ENCODE assay signal across 15 cellular contexts in the genomic region with DNA sequence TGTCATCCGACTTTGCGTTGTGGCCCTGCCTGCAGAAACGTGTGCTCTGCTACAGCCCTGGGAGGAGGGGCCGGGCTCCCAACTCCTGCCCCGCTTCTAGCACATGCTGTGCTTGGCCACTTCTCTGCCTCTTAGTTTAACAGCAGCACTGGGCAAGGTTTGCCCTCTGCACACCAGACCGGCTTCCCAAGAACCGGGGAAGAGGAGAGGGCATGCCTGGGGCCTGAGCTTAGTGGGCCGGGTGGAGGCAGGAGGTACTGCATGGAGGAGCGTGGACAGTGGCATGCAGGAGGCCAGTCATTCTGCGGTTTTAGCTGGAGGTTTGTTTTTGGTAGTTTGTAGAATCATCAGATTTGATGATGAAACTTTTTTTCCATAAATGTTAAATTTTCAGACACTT. TPM values are rescaled to one million over a fixed set of nuclear protein-coding genes. Genes with fewer than 3 reads are reported as not detected.
DNase-seq lines count a peak whose midpoint lies in the region; ATAC-seq and TF ChIP-seq lines count a peak whose summit lies in the region.
"Had no signal": no experiment of that assay in that cellular context is flagged by ENCODE, and none has a peak within 500 bp of the region (broad histone marks: within the 10 kb centered on the region; RNA-seq: fewer than 3 reads in every experiment).

No MANE protein-coding gene starts in this region.

- CTCF ChIA-PET in Panc1 (lab: Charles Lee) = interaction anchor here (0.6 to 0.7 kb wide), 2 partner anchors 270 to 308 kb away, joined by 5 to 6 read pairs; no protein-coding TSS in a partner anchor

- POLR2A ChIA-PET in Panc1 (lab: Charles Lee) = no interaction called here

- intact Hi-C loops in heart right ventricle (cut with DNase I) = no loop called here
- intact Hi-C loops in right cardiac atrium (cut with DNase I) = no loop called here
- intact Hi-C loops in Panc1 (cut with micrococcal nuclease; ENCODE audit: unreplicated experiment) = loop anchor here (5.0 kb wide), 1 partner anchor 98 kb away; no protein-coding TSS in a partner anchor
- intact Hi-C loops in left ventricle myocardium inferior (cut with micrococcal nuclease) = no loop called here

- BruUV-seq in Panc1 (replicated peaks; lab: Mats Ljungman, UMichigan) = no TSS peak

- H3K4me1 ChIP-seq in heart right ventricle = peaks cover 0 to 12% (median 0%) of the 10 kb centered on the region in 9 donors
- no peaks in the 10 kb centered on the region for H3K4me1 ChIP-seq in right cardiac atrium (ENCODE audit: control insufficient read depth, insufficient read depth, low read length)
- no peaks in the 10 kb centered on the region for H3K4me1 ChIP-seq in Panc1 (ENCODE audit: control insufficient read depth, insufficient read depth, low read length)
- peaks cover 8% of the 10 kb centered on the region for H3K4me1 ChIP-seq in left ventricle myocardium inferior
- H3K4me1 ChIP-seq: foreskin keratinocyte had no signal

- H3K36me3 ChIP-seq in heart right ventricle (peaks cover 0 to 19% (median 3%) of the 10 kb centered on the region in 9 donors), Panc1 (ENCODE audit: control insufficient read depth, insufficient read depth, low read length) (peaks cover 17% of the 10 kb centered on the region), left ventricle myocardium inferior (peaks cover 7% of the 10 kb centered on the region)

- 75 to 78% methylated on average over 10 of the region's 10 CpGs for WGBS in heart right ventricle, 2 donors
- 80% methylated on average over 10 of the region's 10 CpGs for WGBS in right cardiac atrium

- H3K27ac ChIP-seq in heart right ventricle = no peak overlapping the region
- H3K27ac ChIP-seq in right cardiac atrium (ENCODE audit: low read length) = no peak overlapping the region
- no peak overlapping the region for H3K27ac ChIP-seq in Panc1 (ENCODE audit: low read length)
- peak overlapping the region; percentile 43 for H3K27ac ChIP-seq in left ventricle myocardium inferior (replicated peaks)
- H3K27ac ChIP-seq: foreskin keratinocyte, SJCRH30 had no signal

- peak in 1 of 2 donors; percentile 23 for DNase-seq in heart right ventricle
- DNase-seq in right cardiac atrium = no peak
- DNase-seq in Panc1 (ENCODE audit: low read depth, low spot score) = no peak
- peak; percentile 29 for DNase-seq in left ventricle myocardium inferior
- no peak for DNase-seq in SKM-1 treated with dmso at 0.1 percent for 144 hours (lab: John Stamatoyannopoulos, UW; ENCODE audit: unreplicated experiment)
- no peak for DNase-seq in activated gamma-delta T cell treated with Interleukin-2 at 50 U/mL for 16 hours
- DNase-seq in Kasumi-1 (lab: John Stamatoyannopoulos, UW) = no peak
- no peak for DNase-seq in GM13977 (ENCODE audit: low spot score)
- DNase-seq: activated CD8-positive, alpha-beta memory T cell treated with anti-CD3 and anti-CD28 coated beads for 24 hours; AML-193; foreskin keratinocyte; NCI-H2081 treated with DMSO at 0.1 percent for 48 hours; NCI-H748 treated with DMSO at 0.1 percent for 48 hours; SJCRH30 had no signal

- TF ChIP-seq CTCF in heart right ventricle (IDR thresholded peaks at IDR 0.05) (no peak), Panc1 (IDR thresholded peaks at IDR 0.05) (no peak), left ventricle myocardium inferior (IDR thresholded peaks at IDR 0.05; ENCODE audit: borderline replicate concordance) (peak; percentile 23), GM13977 (IDR thresholded peaks at IDR 0.05; ENCODE audit: extremely low read depth, insufficient read depth, missing control alignments) (no peak)

- H3K9me3 ChIP-seq in heart right ventricle (no peaks in the 10 kb centered on the region), right cardiac atrium (ENCODE audit: control insufficient read depth, low read length) (no peaks in the 10 kb centered on the region), Panc1 (ENCODE audit: control insufficient read depth, insufficient read depth, low read depth, low read length) (no peaks in the 10 kb centered on the region), left ventricle myocardium inferior (replicated peaks) (no peaks in the 10 kb centered on the region)
- H3K9me3 ChIP-seq: SJCRH30 had no signal

- H3K27me3 ChIP-seq in heart right ventricle (no peaks in the 10 kb centered on the region), right cardiac atrium (ENCODE audit: control insufficient read depth, insufficient read depth) (no peaks in the 10 kb centered on the region), Panc1 (ENCODE audit: control insufficient read depth, insufficient read depth, low read length) (no peaks in the 10 kb centered on the region), left ventricle myocardium inferior (ENCODE audit: low read depth) (no peaks in the 10 kb centered on the region)
- H3K27me3 ChIP-seq: foreskin keratinocyte, SJCRH30 had no signal

- H3K4me3 ChIP-seq in heart right ventricle (no peak overlapping the region), right cardiac atrium (ENCODE audit: low read length) (no peak overlapping the region), Panc1 (ENCODE audit: low read depth in 2 of 2, low read length in 2 of 2) (no peak overlapping the region), left ventricle myocardium inferior (no peak overlapping the region)
- H3K4me3 ChIP-seq: SJCRH30, smooth muscle cell had no signal

- ATAC-seq in heart right ventricle (peak in 6 of 8 donors; percentile 24 to 95 (median 66)), right cardiac atrium (no peak), Panc1 (peak; percentile 76)
- ATAC-seq: foreskin keratinocyte had no signal

- in situ Hi-C loops in Panc1 (cut with HindIII; ENCODE audit: low pct_unique_long_range_greater_than_20kb, low sequenced_read_pairs) (no loop called here), GM13977 (cut with MboI; ENCODE audit: low pct_unique_long_range_greater_than_20kb, low sequenced_read_pairs, unreplicated experiment) (no loop called here)

RNA-seq across cellular contexts. Expression of a gene that starts 45.5 kb away (rescaled TPM):
- 10 to 100 TPM in 6 of 10 donors, 1 to 10 TPM in 4; 7.5 to 15.0 (median 10.4) TPM for total RNA-seq in heart right ventricle
- 1 to 10 TPM; 7.8 to 8.8 TPM for polyA plus RNA-seq in heart right ventricle
- 10 to 100 TPM in 2 of 4 donors, 1 to 10 TPM in 2; 9.0 to 10.7 (median 9.7) TPM for total RNA-seq in right cardiac atrium
- polyA plus RNA-seq in right cardiac atrium = 6.5 TPM
- 35.4 TPM for total RNA-seq in Panc1 (2021; ENCODE audit: unreplicated experiment)
- 15.2 TPM for polyA plus RNA-seq in Panc1 (2012; ENCODE audit: insufficient read length)
- total RNA-seq in left ventricle myocardium inferior = 12.3 TPM

Comparison
In these comparisons a context has a peak if more than half of its experiments do, and no peak if none do; other contexts are left out.
1. ATAC-seq: peak in heart right ventricle (6 of 8) and Panc1 (single experiment); none in right cardiac atrium (0 of 2).